1 cellular context compared by ENCODE assay signal in genomic region chr11:125568970-125569912, GRCh38.
TF ChIP-seq lines count a peak whose summit lies in the region.

Gene EI24, plus strand, starts transcription at chr11:125569477. Its CDS starts 3,051 bp downstream, at chr11:125572528.

TF ChIP-seq in K562, 482 proteins besides CTCF, POLR2A, EP300 and RAD21 (continued from another document and continues in another):
- TF ChIP-seq CTCFL (IDR thresholded peaks at IDR 0.05; ENCODE audit: borderline replicate concordance, insufficient read depth, low read depth, low read length, poor library complexity, severe bottlenecking), result peak; percentile 89
- TF ChIP-seq TCF7 (IDR thresholded peaks at IDR 0.05; ENCODE audit: borderline replicate concordance), result 0 out of 2 replicates have a peak, but pooled peaks have one; percentile 28
- TF ChIP-seq CXXC5 (CRISPR knock-in tag; IDR thresholded peaks at IDR 0.05), result peak; percentile 97
- TF ChIP-seq HNRNPL (IDR thresholded peaks at IDR 0.05; ENCODE audit: low read depth, low read length), result peak; percentile 94
- TF ChIP-seq FOXO4 (CRISPR knock-in tag; IDR thresholded peaks at IDR 0.05), result no peak
- TF ChIP-seq CREB1 (IDR thresholded peaks at IDR 0.05), result peak; percentile 65; the same call in 1 of the 2 replicates
- peak; percentile 71 for TF ChIP-seq CREB1 (CRISPR knock-in tag; IDR thresholded peaks at IDR 0.05)
- TF ChIP-seq CBX8 (IDR thresholded peaks at IDR 0.05; ENCODE audit: borderline replicate concordance, extremely low read depth, low read depth, low read length, poor library complexity, severe bottlenecking), result no peak
- TF ChIP-seq ZFP30 (CRISPR knock-in tag; IDR thresholded peaks at IDR 0.05; ENCODE audit: borderline replicate concordance), result no peak
- peak; percentile 91 for TF ChIP-seq RBFOX2 (IDR thresholded peaks at IDR 0.05; ENCODE audit: low read depth, low read length)
- no peak for TF ChIP-seq ZNF121 (CRISPR knock-in tag; conservative IDR thresholded peaks at IDR 0.05)
- no peak for TF ChIP-seq KLF6 (CRISPR knock-in tag; IDR thresholded peaks at IDR 0.05; ENCODE audit: borderline replicate concordance)
- TF ChIP-seq SP1 (CRISPR knock-in tag; IDR thresholded peaks at IDR 0.05), result no peak
- TF ChIP-seq RBBP5 (IDR thresholded peaks at IDR 0.05; ENCODE audit: borderline replicate concordance, insufficient read depth, low read length, poor library complexity, severe bottlenecking), result peak; percentile 69
- TF ChIP-seq NEUROD1 (IDR thresholded peaks at IDR 0.05; ENCODE audit: borderline replicate concordance, low read depth, low read length, partially characterized antibody), result peak; percentile 42
- TF ChIP-seq BCOR (IDR thresholded peaks at IDR 0.05), result peak; percentile 93
- peak; percentile 49 for TF ChIP-seq ZBTB40 (IDR thresholded peaks at IDR 0.05)
- no peak for TF ChIP-seq ZBTB40 (CRISPR knock-in tag; IDR thresholded peaks at IDR 0.05)
- peak; percentile 92 for TF ChIP-seq CHAMP1 (IDR thresholded peaks at IDR 0.05)
- TF ChIP-seq ZNF780A (CRISPR knock-in tag; IDR thresholded peaks at IDR 0.05), result no peak
- peak; percentile 93 for TF ChIP-seq POLR2G (IDR thresholded peaks at IDR 0.05; ENCODE audit: low read depth, low read length)
- TF ChIP-seq E2F1 (CRISPR knock-in tag; IDR thresholded peaks at IDR 0.05), result peak; percentile 68; the same call in 1 of the 2 replicates
- TF ChIP-seq ESRRA (IDR thresholded peaks at IDR 0.05; ENCODE audit: borderline replicate concordance, low read depth), result peak; percentile 27; the same call in 1 of the 2 replicates
- no peak for TF ChIP-seq CBX2 (IDR thresholded peaks at IDR 0.05; ENCODE audit: insufficient read depth, low read length, poor library complexity, severe bottlenecking)
- no peak for TF ChIP-seq KAT7 (CRISPR knock-in tag; IDR thresholded peaks at IDR 0.05; ENCODE audit: borderline replicate concordance)
- TF ChIP-seq MYBL2 (IDR thresholded peaks at IDR 0.05; ENCODE audit: low read depth), result no peak
- no peak for TF ChIP-seq MYBL2 (CRISPR knock-in tag; IDR thresholded peaks at IDR 0.05; ENCODE audit: borderline replicate concordance)
- TF ChIP-seq MTA3 (IDR thresholded peaks at IDR 0.05; ENCODE audit: borderline replicate concordance), result peak; percentile 46; the same call in 1 of the 2 replicates
- TF ChIP-seq JUND (IDR thresholded peaks at IDR 0.05; ENCODE audit: borderline replicate concordance, low read depth, low read length), result peak; percentile 60
- no peak; the same call in 2 of the 3 replicates for TF ChIP-seq JUND (tag; IDR thresholded peaks at IDR 0.05; ENCODE audit: borderline replicate concordance, low read depth, low read length)
- TF ChIP-seq REST (CRISPR knock-in tag; IDR thresholded peaks at IDR 0.05; ENCODE audit: low read depth), result 0 out of 2 replicates have a peak, but pooled peaks have one; percentile 60
- TF ChIP-seq KDM1A (IDR thresholded peaks at IDR 0.05), result peak in 1 of 2 experiments; percentile 81; a peak in 2 of 4 replicates
- no peak for TF ChIP-seq RFX7 (CRISPR knock-in tag; IDR thresholded peaks at IDR 0.05)
- TF ChIP-seq ZNF830 (CRISPR knock-in tag; IDR thresholded peaks at IDR 0.05), result no peak
- TF ChIP-seq KAT2B (IDR thresholded peaks at IDR 0.05; ENCODE audit: low read depth, low read length), result no peak
- TF ChIP-seq ZNF134 (CRISPR knock-in tag; conservative IDR thresholded peaks at IDR 0.05), result 0 out of 2 replicates have a peak, but pooled peaks have one; percentile 4
- no peak for TF ChIP-seq ESRRB (CRISPR knock-in tag; IDR thresholded peaks at IDR 0.05; ENCODE audit: borderline replicate concordance)
